In the genomic region with DNA sequence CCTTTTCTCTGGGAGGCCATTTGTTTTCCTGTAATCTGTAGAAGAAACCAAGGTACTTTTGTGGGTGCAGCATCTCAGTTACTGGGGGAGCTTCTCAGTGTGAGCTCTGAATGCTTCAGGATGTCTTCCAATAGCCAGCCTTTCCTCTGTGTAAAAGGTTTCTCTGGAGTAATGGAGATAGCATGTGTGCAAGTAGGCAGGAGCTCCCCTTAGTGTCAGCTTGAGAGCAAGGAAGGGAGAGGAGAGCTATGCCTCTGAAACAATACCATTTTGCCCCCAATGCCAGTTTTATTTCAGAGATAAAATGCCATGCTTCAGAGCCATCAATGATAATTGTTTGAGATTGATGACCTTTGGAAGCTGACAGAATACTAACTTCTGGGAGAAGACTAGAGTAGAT, we compare ENCODE assay signal across 10 cellular contexts.
DNase-seq lines count a peak whose midpoint lies in the region; ATAC-seq, FAIRE-seq and TF ChIP-seq lines count a peak whose summit lies in the region.
"Had no signal": no experiment of that assay in that cellular context is flagged by ENCODE, and none has a peak within 500 bp of the region (broad histone marks: within the 10 kb centered on the region; RNA-seq: fewer than 3 reads in every experiment).

No MANE protein-coding gene starts in this region.

- H3K4me3 ChIP-seq in choroid plexus epithelial cell (ENCODE audit: low read depth, low read length), result no peak overlapping the region
- H3K4me3 ChIP-seq in liver (ENCODE audit: low read depth in 1 of 3, low read length in 3 of 3), result no peak overlapping the region
- H3K4me3 ChIP-seq in upper lobe of right lung, result no peak overlapping the region

- H3K27ac ChIP-seq in liver (ENCODE audit: low read depth in 1 of 2, low read length in 2 of 2), result no peak overlapping the region
- H3K27ac ChIP-seq in upper lobe of right lung, result no peak overlapping the region

- intact Hi-C loops in upper lobe of right lung (cut with DNase I), result no loop called here

- H3K4me1 ChIP-seq in liver (ENCODE audit: control insufficient read depth in 4 of 4, insufficient read depth in 4 of 4, low read length in 3 of 4) (peaks cover 0 to 9% (median 1%) of the 10 kb centered on the region in 4 donors), upper lobe of right lung (peaks cover 14% of the 10 kb centered on the region)

- H3K36me3 ChIP-seq in liver (ENCODE audit: control insufficient read depth in 4 of 4, insufficient read depth in 3 of 4, low read depth in 1 of 4, low read length in 3 of 4) (no peaks in the 10 kb centered on the region), upper lobe of right lung (no peaks in the 10 kb centered on the region)

- DNase-seq in NCI-H82 (lab: John Stamatoyannopoulos, UW), result peak; percentile 8
- no peak for DNase-seq in NCI-H82 treated with DMSO at 0.1 percent for 48 hours (lab: John Stamatoyannopoulos, UW; ENCODE audit: unreplicated experiment)
- peak; percentile 78 for DNase-seq in choroid plexus epithelial cell (ENCODE audit: low read depth)
- no peak for DNase-seq in upper lobe of right lung
- DNase-seq in urothelium cell line (ENCODE audit: low spot score), result no peak
- no peak for DNase-seq in GM19238 (ENCODE audit: insufficient read length, low spot score)
- no peak for DNase-seq in mesothelial cell of epicardium (ENCODE audit: low spot score in 2 of 2, unreplicated experiment in 2 of 2)
- DNase-seq: stimulated activated CD4-positive, alpha-beta T cell treated with anti-CD3 and anti-CD28 coated beads, Interleukin-4, amount 100 ng/mL, for 4 hours had no signal

- H3K9me3 ChIP-seq in liver (ENCODE audit: control insufficient read depth in 4 of 4, low read length in 3 of 4) (no peaks in the 10 kb centered on the region), upper lobe of right lung (no peaks in the 10 kb centered on the region)

- H3K27me3 ChIP-seq in liver (ENCODE audit: control insufficient read depth in 4 of 4, insufficient read depth in 4 of 4, low read length in 3 of 4), result no peaks in the 10 kb centered on the region
- H3K27me3 ChIP-seq in upper lobe of right lung, result no peaks in the 10 kb centered on the region

- peak; percentile 65 to 71 for TF ChIP-seq RAD21 in liver (IDR thresholded peaks at IDR 0.05)

- H3K27me3 Mint-ChIP-seq in mesothelial cell of epicardium (ENCODE audit: low read depth), result no peaks in the 10 kb centered on the region
- H3K27me3 Mint-ChIP-seq: B cell had no signal

- no peak overlapping the region for H3K27ac Mint-ChIP-seq in mesothelial cell of epicardium
- H3K27ac Mint-ChIP-seq: B cell had no signal

- no peak overlapping the region for H3K4me3 Mint-ChIP-seq in mesothelial cell of epicardium
- H3K4me3 Mint-ChIP-seq: B cell had no signal

- FAIRE-seq in urothelium cell line (lab: Jason Lieb, UNC), result no peak

- ATAC-seq in upper lobe of right lung, result peak; percentile 37

- H3K36me3 Mint-ChIP-seq in mesothelial cell of epicardium, result no peaks in the 10 kb centered on the region

- TF ChIP-seq CTCF in choroid plexus epithelial cell (conservative IDR thresholded peaks at IDR 0.05; ENCODE audit: low read depth, low read length) (peak; percentile 62), liver (IDR thresholded peaks at IDR 0.05; ENCODE audit: low read depth, low read length, missing input control) (no peak), upper lobe of right lung (IDR thresholded peaks at IDR 0.05) (no peak), mesothelial cell of epicardium (IDR thresholded peaks at IDR 0.05; ENCODE audit: unreplicated experiment) (no peak)

- H3K4me1 Mint-ChIP-seq in mesothelial cell of epicardium, result peaks cover 31% of the 10 kb centered on the region

- H3K9ac ChIP-seq in liver (ENCODE audit: low read depth in 1 of 2, low read length in 2 of 2), result no peak overlapping the region

- H3K9me3 Mint-ChIP-seq in mesothelial cell of epicardium, result no peaks in the 10 kb centered on the region

TF ChIP-seq in liver, 16 proteins besides CTCF, POLR2A, EP300 and RAD21:
- no peak for TF ChIP-seq NR2F2 (IDR thresholded peaks at IDR 0.05)
- TF ChIP-seq HNF4G (IDR thresholded peaks at IDR 0.05), result no peak
- no peak for TF ChIP-seq JUND (IDR thresholded peaks at IDR 0.05)
- no peak for TF ChIP-seq HNF4A (conservative IDR thresholded peaks at IDR 0.05)
- no peak for TF ChIP-seq FOXA2 (IDR thresholded peaks at IDR 0.05)
- TF ChIP-seq, protein P1, sequence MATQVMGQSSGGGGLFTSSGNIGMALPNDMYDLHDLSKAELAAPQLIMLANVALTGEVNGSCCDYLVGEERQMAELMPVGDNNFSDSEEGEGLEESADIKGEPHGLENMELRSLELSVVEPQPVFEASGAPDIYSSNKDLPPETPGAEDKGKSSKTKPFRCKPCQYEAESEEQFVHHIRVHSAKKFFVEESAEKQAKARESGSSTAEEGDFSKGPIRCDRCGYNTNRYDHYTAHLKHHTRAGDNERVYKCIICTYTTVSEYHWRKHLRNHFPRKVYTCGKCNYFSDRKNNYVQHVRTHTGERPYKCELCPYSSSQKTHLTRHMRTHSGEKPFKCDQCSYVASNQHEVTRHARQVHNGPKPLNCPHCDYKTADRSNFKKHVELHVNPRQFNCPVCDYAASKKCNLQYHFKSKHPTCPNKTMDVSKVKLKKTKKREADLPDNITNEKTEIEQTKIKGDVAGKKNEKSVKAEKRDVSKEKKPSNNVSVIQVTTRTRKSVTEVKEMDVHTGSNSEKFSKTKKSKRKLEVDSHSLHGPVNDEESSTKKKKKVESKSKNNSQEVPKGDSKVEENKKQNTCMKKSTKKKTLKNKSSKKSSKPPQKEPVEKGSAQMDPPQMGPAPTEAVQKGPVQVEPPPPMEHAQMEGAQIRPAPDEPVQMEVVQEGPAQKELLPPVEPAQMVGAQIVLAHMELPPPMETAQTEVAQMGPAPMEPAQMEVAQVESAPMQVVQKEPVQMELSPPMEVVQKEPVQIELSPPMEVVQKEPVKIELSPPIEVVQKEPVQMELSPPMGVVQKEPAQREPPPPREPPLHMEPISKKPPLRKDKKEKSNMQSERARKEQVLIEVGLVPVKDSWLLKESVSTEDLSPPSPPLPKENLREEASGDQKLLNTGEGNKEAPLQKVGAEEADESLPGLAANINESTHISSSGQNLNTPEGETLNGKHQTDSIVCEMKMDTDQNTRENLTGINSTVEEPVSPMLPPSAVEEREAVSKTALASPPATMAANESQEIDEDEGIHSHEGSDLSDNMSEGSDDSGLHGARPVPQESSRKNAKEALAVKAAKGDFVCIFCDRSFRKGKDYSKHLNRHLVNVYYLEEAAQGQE (IDR thresholded peaks at IDR 0.05), result no peak
- TF ChIP-seq, protein P2, sequence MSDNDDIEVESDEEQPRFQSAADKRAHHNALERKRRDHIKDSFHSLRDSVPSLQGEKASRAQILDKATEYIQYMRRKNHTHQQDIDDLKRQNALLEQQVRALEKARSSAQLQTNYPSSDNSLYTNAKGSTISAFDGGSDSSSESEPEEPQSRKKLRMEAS (IDR thresholded peaks at IDR 0.05), result no peak
- TF ChIP-seq SP1 (IDR thresholded peaks at IDR 0.05), result no peak
- no peak for TF ChIP-seq RXRA (IDR thresholded peaks at IDR 0.05)
- TF ChIP-seq, protein P3, sequence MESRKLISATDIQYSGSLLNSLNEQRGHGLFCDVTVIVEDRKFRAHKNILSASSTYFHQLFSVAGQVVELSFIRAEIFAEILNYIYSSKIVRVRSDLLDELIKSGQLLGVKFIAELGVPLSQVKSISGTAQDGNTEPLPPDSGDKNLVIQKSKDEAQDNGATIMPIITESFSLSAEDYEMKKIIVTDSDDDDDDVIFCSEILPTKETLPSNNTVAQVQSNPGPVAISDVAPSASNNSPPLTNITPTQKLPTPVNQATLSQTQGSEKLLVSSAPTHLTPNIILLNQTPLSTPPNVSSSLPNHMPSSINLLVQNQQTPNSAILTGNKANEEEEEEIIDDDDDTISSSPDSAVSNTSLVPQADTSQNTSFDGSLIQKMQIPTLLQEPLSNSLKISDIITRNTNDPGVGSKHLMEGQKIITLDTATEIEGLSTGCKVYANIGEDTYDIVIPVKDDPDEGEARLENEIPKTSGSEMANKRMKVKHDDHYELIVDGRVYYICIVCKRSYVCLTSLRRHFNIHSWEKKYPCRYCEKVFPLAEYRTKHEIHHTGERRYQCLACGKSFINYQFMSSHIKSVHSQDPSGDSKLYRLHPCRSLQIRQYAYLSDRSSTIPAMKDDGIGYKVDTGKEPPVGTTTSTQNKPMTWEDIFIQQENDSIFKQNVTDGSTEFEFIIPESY (IDR thresholded peaks at IDR 0.05), result no peak
- no peak for TF ChIP-seq FOXA1 (IDR thresholded peaks at IDR 0.05)
- TF ChIP-seq TAF1 (conservative IDR thresholded peaks at IDR 0.05), result no peak
- TF ChIP-seq YY1 (IDR thresholded peaks at IDR 0.05), result no peak
- TF ChIP-seq, protein P4, sequence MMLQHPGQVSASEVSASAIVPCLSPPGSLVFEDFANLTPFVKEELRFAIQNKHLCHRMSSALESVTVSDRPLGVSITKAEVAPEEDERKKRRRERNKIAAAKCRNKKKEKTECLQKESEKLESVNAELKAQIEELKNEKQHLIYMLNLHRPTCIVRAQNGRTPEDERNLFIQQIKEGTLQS (IDR thresholded peaks at IDR 0.05), result no peak
- TF ChIP-seq GABPA (IDR thresholded peaks at IDR 0.05 in 1 of 2, conservative IDR thresholded peaks at IDR 0.05 in 1 of 2), result no peak
- no peak for TF ChIP-seq EGR1 (IDR thresholded peaks at IDR 0.05; ENCODE audit: low read depth in 2 of 2)

Comparison
In these comparisons a context has a peak if more than half of its experiments do, and no peak if none do; other contexts are left out.
1. DNase-seq: peak in NCI-H82 (single experiment) and choroid plexus epithelial cell (single experiment); none in NCI-H82 treated with DMSO at 0.1 percent for 48 hours (single experiment), upper lobe of right lung (single experiment), urothelium cell line (single experiment), GM19238 (single experiment) and mesothelial cell of epicardium (0 of 2).